11 cellular contexts compared by ENCODE assay signal in genomic region chr22:26763633-26764295, GRCh38.
DNase-seq lines count a peak whose midpoint lies in the region; ATAC-seq and TF ChIP-seq lines count a peak whose summit lies in the region.
"Had no signal": no experiment of that assay in that cellular context is flagged by ENCODE, and none has a peak within 500 bp of the region (broad histone marks: within the 10 kb centered on the region; RNA-seq: fewer than 3 reads in every experiment).

No MANE protein-coding gene starts in this region.

- H4K8ac ChIP-seq in IMR-90 (ENCODE audit: low read depth in 2 of 2, low read length in 2 of 2), result no peak overlapping the region

- no peaks in the 10 kb centered on the region for H3K27me3 ChIP-seq in IMR-90 (ENCODE audit: control insufficient read depth, insufficient read depth, low read length)
- no peaks in the 10 kb centered on the region for H3K27me3 ChIP-seq in SJSA1 (replicated peaks)

- H2BK120ac ChIP-seq in IMR-90 (ENCODE audit: low read depth, low read length), result 0 out of 2 replicates have a peak overlapping the region, but pooled peaks have one; percentile 16

- H3K27me3 Mint-ChIP-seq in T-helper 2 cell treated with Interferon-gamma antibody and Interleukin-4, amounts not matched to agents 5 μg/mL and 100 μg/mL, for 36 hours (ENCODE audit: low read depth), result no peaks in the 10 kb centered on the region

- H2AK5ac ChIP-seq in IMR-90 (ENCODE audit: low read depth, low read length), result peak overlapping the region; percentile 17

- H3K14ac ChIP-seq in IMR-90 (replicated peaks; ENCODE audit: low read depth, low read length), result no peak overlapping the region

- H4K5ac ChIP-seq in IMR-90 (ENCODE audit: low read depth, low read length), result no peak overlapping the region

- TF ChIP-seq POLR2A in IMR-90 (IDR thresholded peaks at IDR 0.05; ENCODE audit: low read depth, low read length), result no peak

- no peak overlapping the region for H3K4ac ChIP-seq in IMR-90 (ENCODE audit: low read depth, low read length)

- TF ChIP-seq RAD21 in IMR-90 (IDR thresholded peaks at IDR 0.05; ENCODE audit: low read length), result no peak

- dilution Hi-C loops in IMR-90 (cut with HindIII; ENCODE audit: low sequenced_read_pairs, unreplicated experiment), result no loop called here

- no peak overlapping the region for H3K4me2 ChIP-seq in IMR-90 (ENCODE audit: low read depth, low read length)

- H3K9ac ChIP-seq in IMR-90 (ENCODE audit: low read depth, low read length), result no peak overlapping the region

- no peak overlapping the region for H2AK9ac ChIP-seq in IMR-90 (replicated peaks; ENCODE audit: low read depth, low read length, poor library complexity)

- POLR2A ChIA-PET in IMR-90 (lab: Charles Lee; ENCODE audit: unreplicated experiment), result no interaction called here

- H3K18ac ChIP-seq in IMR-90 (ENCODE audit: low read depth, low read length), result no peak overlapping the region

- H3K9me3 Mint-ChIP-seq in T-helper 2 cell treated with Interferon-gamma antibody and Interleukin-4, amounts not matched to agents 5 μg/mL and 100 μg/mL, for 36 hours, result peaks cover 7% of the 10 kb centered on the region
- H3K9me3 Mint-ChIP-seq: neural crest cell had no signal

- H2BK15ac ChIP-seq in IMR-90 (ENCODE audit: low read depth, low read length), result no peak overlapping the region

- H3K9me1 ChIP-seq in IMR-90 (ENCODE audit: insufficient read depth, low read length), result peaks cover 8% of the 10 kb centered on the region; the same call in 1 of the 2 replicates

- no peak for TF ChIP-seq CTCF in IMR-90 (conservative IDR thresholded peaks at IDR 0.05; ENCODE audit: low read depth, low read length)

- no peak overlapping the region for H3K27ac Mint-ChIP-seq in T-helper 2 cell treated with Interferon-gamma antibody and Interleukin-4, amounts not matched to agents 5 μg/mL and 100 μg/mL, for 36 hours

- DNase-seq in AG20443 (ENCODE audit: low spot score) (peak; percentile 46), IMR-90 (peak; percentile 45), SJSA1 (ENCODE audit: low read depth in 1 of 2, low spot score in 2 of 2) (peak; percentile 93 to 97), inferior parietal cortex (ENCODE audit: extremely low spot score) (peak; percentile 10), globus pallidus (ENCODE audit: low spot score) (no peak)
- DNase-seq in T-helper 2 cell treated with Interferon-gamma antibody and Interleukin-4, amounts not matched to agents 5 μg/mL and 100 μg/mL, for 36 hours (ENCODE audit: low spot score), result no peak
- no peak for DNase-seq in stimulated activated CD4-positive, alpha-beta T cell treated with anti-CD3 and anti-CD28 coated beads, Interleukin-2, amount 100 ng/mL, for 24 hours
- DNase-seq: amniotic stem cell, NCI-H1048 had no signal

- no peak overlapping the region for H3K23ac ChIP-seq in IMR-90 (ENCODE audit: low read depth, low read length)

- no peaks in the 10 kb centered on the region for H3K4me1 Mint-ChIP-seq in T-helper 2 cell treated with Interferon-gamma antibody and Interleukin-4, amounts not matched to agents 5 μg/mL and 100 μg/mL, for 36 hours (ENCODE audit: low read depth)

- ATAC-seq in IMR-90 (ENCODE audit: low read depth) (peak; percentile 72), GM21381 (IDR thresholded peaks at IDR 0.05; ENCODE audit: unreplicated experiment) (no peak)

- no TSS peak for BruUV-seq in IMR-90 (replicated peaks; lab: Mats Ljungman, UMichigan)

- peaks cover 6% of the 10 kb centered on the region for H3K36me3 Mint-ChIP-seq in T-helper 2 cell treated with Interferon-gamma antibody and Interleukin-4, amounts not matched to agents 5 μg/mL and 100 μg/mL, for 36 hours (ENCODE audit: low read depth)

- intact Hi-C loops in IMR-90 (cut with micrococcal nuclease), result loop anchor here (10.0 kb wide), 1 partner anchor 571 kb away; no protein-coding TSS in a partner anchor

- in situ Hi-C loops in IMR-90 (cut with MboI; ENCODE audit: low sequenced_read_pairs), result loop anchor here (25.0 kb wide), 1 partner anchor 1249 kb away; no protein-coding TSS in a partner anchor

- no peak overlapping the region for H2BK20ac ChIP-seq in IMR-90 (ENCODE audit: low read depth, low read length)

- H4K20me1 ChIP-seq in IMR-90 (ENCODE audit: insufficient read depth, low read length), result no peaks in the 10 kb centered on the region

- no peak overlapping the region for H4K91ac ChIP-seq in IMR-90 (ENCODE audit: insufficient read depth, low read depth, low read length)

- H3K9me3 ChIP-seq in IMR-90 (ENCODE audit: control insufficient read depth, insufficient read depth, low read length) (peaks cover 4% of the 10 kb centered on the region; the same call in 1 of the 2 replicates), SJSA1 (replicated peaks) (no peaks in the 10 kb centered on the region)

- no peak overlapping the region for H3K4me3 Mint-ChIP-seq in T-helper 2 cell treated with Interferon-gamma antibody and Interleukin-4, amounts not matched to agents 5 μg/mL and 100 μg/mL, for 36 hours
- H3K4me3 Mint-ChIP-seq: neural crest cell had no signal

- H3K4me1 ChIP-seq in IMR-90 (ENCODE audit: control insufficient read depth, insufficient read depth, low read length) (peaks cover 5% of the 10 kb centered on the region; the same call in 1 of the 2 replicates), SJSA1 (replicated peaks) (peaks cover 33% of the 10 kb centered on the region)

- CTCF ChIA-PET in IMR-90 (lab: Yijun Ruan, JAX), result interaction anchor here (0.6 kb wide), 2 partner anchors 651 to 876 kb away, joined by 3 read pairs; no protein-coding TSS in a partner anchor

- H3K27ac ChIP-seq in IMR-90 (ENCODE audit: insufficient read depth, low read length) (no peak overlapping the region), SJSA1 (peak overlapping the region; percentile 54)

- H3K79me1 ChIP-seq in IMR-90 (ENCODE audit: low read depth in 1 of 2, low read length in 2 of 2), result no peaks in the 10 kb centered on the region

- no peak overlapping the region for H2BK5ac ChIP-seq in IMR-90 (ENCODE audit: low read depth, low read length, poor library complexity, severe bottlenecking)

- H3K56ac ChIP-seq in IMR-90 (ENCODE audit: extremely low read depth, insufficient read depth, low read length), result no peak overlapping the region

- H2AFZ ChIP-seq in IMR-90 (replicated peaks; ENCODE audit: low read length, poor library complexity), result peak overlapping the region; percentile 9

- no peaks in the 10 kb centered on the region for H3K36me3 ChIP-seq in IMR-90 (ENCODE audit: control insufficient read depth, insufficient read depth, low read length)
- H3K36me3 ChIP-seq in SJSA1, result no peaks in the 10 kb centered on the region

- H3K4me3 ChIP-seq in IMR-90 (ENCODE audit: insufficient read depth, low read depth, low read length) (no peak overlapping the region), SJSA1 (no peak overlapping the region)

- 56% methylated on average over 8 of the region's 14 CpGs; no CpG with 5 or more reads in 1 of the 2 experiments for WGBS in IMR-90 (ENCODE audit: extremely low coverage in 2 of 2, insufficient read length in 1 of 2), 2 experiments

TF ChIP-seq in IMR-90, 13 proteins besides CTCF, POLR2A, EP300 and RAD21:
- TF ChIP-seq USF2 (IDR thresholded peaks at IDR 0.05; ENCODE audit: low read depth, low read length) (peak; percentile 37; the same call in 1 of the 2 replicates), CEBPB (IDR thresholded peaks at IDR 0.05; ENCODE audit: low read depth, low read length) (0 out of 2 replicates have a peak, but pooled peaks have one; percentile 36), RFX5 (IDR thresholded peaks at IDR 0.05; ENCODE audit: low read depth, low read length) (no peak)

Comparison
In these comparisons a context has a peak if more than half of its experiments do, and no peak if none do; other contexts are left out.
1. DNase-seq: peak in AG20443 (single experiment), IMR-90 (single experiment), SJSA1 (2 of 2) and inferior parietal cortex (single experiment); none in T-helper 2 cell treated with Interferon-gamma antibody and Interleukin-4, amounts not matched to agents 5 μg/mL and 100 μg/mL, for 36 hours (single experiment), globus pallidus (single experiment) and stimulated activated CD4-positive, alpha-beta T cell treated with anti-CD3 and anti-CD28 coated beads, Interleukin-2, amount 100 ng/mL, for 24 hours (0 of 2).